In genomic region chr10:127694580-127695193, GRCh38 we compare ENCODE assay signal across 8 cellular contexts. TPM values are rescaled to one million over a fixed set of nuclear protein-coding genes. Genes with fewer than 3 reads are reported as not detected.
A peak's percentile ranks its signal among the peaks of the same experiment; 100 is the strongest.
DNase-seq lines count a peak whose midpoint lies in the region; ATAC-seq and TF ChIP-seq lines count a peak whose summit lies in the region.

No MANE protein-coding gene starts in this region.

- no peak overlapping the region for H2AFZ ChIP-seq in KMS-11 (ENCODE audit: low read depth)

- H3K4me3 ChIP-seq in KMS-11 (IDR thresholded peaks at IDR 0.05; ENCODE audit: insufficient read depth, low read depth, low read length) (no peak overlapping the region), WERI-Rb-1 (ENCODE audit: low read depth, low read length) (no peak overlapping the region), lower lobe of right lung (no peak overlapping the region), foreskin fibroblast (ENCODE audit: low read depth in 1 of 2, low read length in 2 of 2) (no peak overlapping the region)

- ATAC-seq in GM18868 (IDR thresholded peaks at IDR 0.05; ENCODE audit: unreplicated experiment) (peak; percentile 83), lower lobe of right lung (peak; percentile 80 to 84), GM18520 (IDR thresholded peaks at IDR 0.05; ENCODE audit: unreplicated experiment) (no peak)

- no peaks in the 10 kb centered on the region for H4K20me1 ChIP-seq in KMS-11 (ENCODE audit: insufficient read depth)

- TF ChIP-seq CTCF in KMS-11 (conservative IDR thresholded peaks at IDR 0.05; ENCODE audit: low read depth, low read length) (peak; percentile 50; the same call in 1 of the 2 replicates), WERI-Rb-1 (IDR thresholded peaks at IDR 0.05; ENCODE audit: low read depth, low read length) (peak; percentile 95), lower lobe of right lung (IDR thresholded peaks at IDR 0.05) (peak; percentile 65), foreskin fibroblast (IDR thresholded peaks at IDR 0.05; ENCODE audit: low read depth, low read length) (no peak)

- H3K27me3 ChIP-seq in KMS-11 (ENCODE audit: insufficient read depth, low read depth) = no peaks in the 10 kb centered on the region
- H3K27me3 ChIP-seq in WERI-Rb-1 (ENCODE audit: insufficient read depth, low read depth, severe bottlenecking) = no peaks in the 10 kb centered on the region
- peaks cover 3% of the 10 kb centered on the region for H3K27me3 ChIP-seq in lower lobe of right lung (ENCODE audit: low read depth)

- intact Hi-C loops in lower lobe of right lung (cut with DNase I) = no loop called here

- H3K4me1 ChIP-seq in KMS-11 (ENCODE audit: low read depth, poor library complexity, severe bottlenecking) (no peaks in the 10 kb centered on the region), lower lobe of right lung (no peaks in the 10 kb centered on the region)

- H3K27ac ChIP-seq in KMS-11 (no peak overlapping the region), WERI-Rb-1 (no peak overlapping the region), lower lobe of right lung (no peak overlapping the region)

- no peak overlapping the region for H3K4me2 ChIP-seq in KMS-11

- H3K9ac ChIP-seq in KMS-11 = no peak overlapping the region

- H3K79me2 ChIP-seq in KMS-11 (ENCODE audit: insufficient read depth, low read depth) = no peaks in the 10 kb centered on the region

- H3K36me3 ChIP-seq in KMS-11 (ENCODE audit: insufficient read depth) = no peaks in the 10 kb centered on the region
- H3K36me3 ChIP-seq in WERI-Rb-1 = no peaks in the 10 kb centered on the region
- H3K36me3 ChIP-seq in lower lobe of right lung = no peaks in the 10 kb centered on the region

- DNase-seq in CMK (ENCODE audit: low read depth) = peak; percentile 5
- DNase-seq in WERI-Rb-1 = peak; percentile 81
- peak; percentile 66 for DNase-seq in lower lobe of right lung
- DNase-seq in DMS153 (lab: John Stamatoyannopoulos, UW) = no peak
- no peak for DNase-seq in foreskin fibroblast

- H3K9me3 ChIP-seq in WERI-Rb-1 (ENCODE audit: severe bottlenecking) = no peaks in the 10 kb centered on the region
- H3K9me3 ChIP-seq in lower lobe of right lung = no peaks in the 10 kb centered on the region

RNA-seq across cellular contexts. Expression of gene FOXI2, which starts 42.3 kb away (rescaled TPM):
- total RNA-seq in lower lobe of right lung = not detected

Comparison
In these comparisons a context has a peak if more than half of its experiments do, and no peak if none do; other contexts are left out.
1. DNase-seq: peak in CMK (single experiment), WERI-Rb-1 (single experiment) and lower lobe of right lung (single experiment); none in DMS153 (single experiment) and foreskin fibroblast (0 of 2).